Comparison of ENCODE assay signal across 1 cellular context in genomic region chr10:4234661-4235060, GRCh38.
TF ChIP-seq lines count a peak whose summit lies in the region.

No MANE protein-coding gene starts in this region.

TF ChIP-seq in HCT116, 20 proteins besides CTCF, POLR2A, EP300 and RAD21 (continued from another document):
- no peak for TF ChIP-seq CEBPB (IDR thresholded peaks at IDR 0.05; ENCODE audit: low read depth)
- TF ChIP-seq FOSL1 (IDR thresholded peaks at IDR 0.05; ENCODE audit: low read depth), result no peak
